ENCODE assay signal across 11 cellular contexts in genomic region chr15:29670945-29671307, GRCh38.
DNase-seq lines count a peak whose midpoint lies in the region; ATAC-seq and TF ChIP-seq lines count a peak whose summit lies in the region.
"Had no signal": no experiment of that assay in that cellular context is flagged by ENCODE, and none has a peak within 500 bp of the region (broad histone marks: within the 10 kb centered on the region; RNA-seq: fewer than 3 reads in every experiment).

No MANE protein-coding gene starts in this region.

- ATAC-seq in GM21723 (IDR thresholded peaks at IDR 0.05; ENCODE audit: unreplicated experiment) = no peak

- peak overlapping the region; percentile 42 for H3K27ac Mint-ChIP-seq in neural progenitor cell
- H3K27ac Mint-ChIP-seq: activated naive CD8-positive, alpha-beta T cell treated with anti-CD3 and anti-CD28 coated beads, Interleukin-2, amount 10 ng/mL, durations not matched to agents 7 days and 5 days had no signal

- no peak for TF ChIP-seq POLR2A in esophagus squamous epithelium (IDR thresholded peaks at IDR 0.05)

- no peaks in the 10 kb centered on the region for H3K36me3 Mint-ChIP-seq in neural progenitor cell
- H3K36me3 Mint-ChIP-seq: activated naive CD8-positive, alpha-beta T cell treated with anti-CD3 and anti-CD28 coated beads, Interleukin-2, amount 10 ng/mL, durations not matched to agents 7 days and 5 days had no signal

- H3K4me1 Mint-ChIP-seq in neural progenitor cell = peaks cover 24% of the 10 kb centered on the region
- H3K4me1 Mint-ChIP-seq: activated naive CD8-positive, alpha-beta T cell treated with anti-CD3 and anti-CD28 coated beads, Interleukin-2, amount 10 ng/mL, durations not matched to agents 7 days and 5 days had no signal

- BruUV-seq in A673 (replicated peaks; lab: Mats Ljungman, UMichigan) = no TSS peak

- H3K27ac ChIP-seq in neural progenitor cell (no peak overlapping the region), esophagus squamous epithelium (no peak overlapping the region), A673 (ENCODE audit: low read depth, low read length, poor library complexity, severe bottlenecking) (no peak overlapping the region)

- peaks cover 15% of the 10 kb centered on the region for H3K27me3 Mint-ChIP-seq in neural progenitor cell (ENCODE audit: insufficient read depth, low read depth)

- H3F3A ChIP-seq in neural progenitor cell (ENCODE audit: low read depth) = peaks cover 15% of the 10 kb centered on the region

- WGBS in esophagus squamous epithelium, 2 donors = 39 to 60% methylated on average over 1 to 5 of the region's 6 CpGs

- no peak overlapping the region for H3K4me3 Mint-ChIP-seq in neural progenitor cell
- H3K4me3 Mint-ChIP-seq: activated naive CD8-positive, alpha-beta T cell treated with anti-CD3 and anti-CD28 coated beads, Interleukin-2, amount 10 ng/mL, durations not matched to agents 7 days and 5 days had no signal

- no peak overlapping the region for H3K9ac ChIP-seq in neural progenitor cell

- POLR2A ChIA-PET in A673 (lab: Charles Lee; ENCODE audit: low non-redundant PET) = no interaction called here

- H3K4me2 ChIP-seq in neural progenitor cell = no peak overlapping the region

- intact Hi-C loops in esophagus squamous epithelium (cut with DNase I) (no loop called here), A673 (cut with micrococcal nuclease; ENCODE audit: unreplicated experiment) (no loop called here)

- no peaks in the 10 kb centered on the region for H3K9me3 ChIP-seq in neural progenitor cell (ENCODE audit: low read depth)
- H3K9me3 ChIP-seq in esophagus squamous epithelium = no peaks in the 10 kb centered on the region
- H3K9me3 ChIP-seq in A673 (ENCODE audit: low read depth, low read length, poor library complexity, severe bottlenecking) = no peaks in the 10 kb centered on the region

- DNase-seq in DMS53 (lab: John Stamatoyannopoulos, UW) (peak; percentile 78), RPMI7951 (ENCODE audit: low read depth) (peak; percentile 89), fibroblast of gingiva (ENCODE audit: low read depth) (peak; percentile 76), neural progenitor cell (ENCODE audit: low spot score) (no peak), esophagus squamous epithelium (lab: John Stamatoyannopoulos, UW) (no peak), NCI-H524 treated with DMSO at 0.1 percent for 48 hours (lab: John Stamatoyannopoulos, UW) (no peak), A673 (ENCODE audit: low spot score) (no peak)
- DNase-seq: activated CD4-positive, CD25-positive, alpha-beta regulatory T cell treated with anti-CD3 and anti-CD28 coated beads, Interleukin-2, amount 50 U/mL, for 72 hours; activated naive CD8-positive, alpha-beta T cell treated with anti-CD3 and anti-CD28 coated beads, Interleukin-2, amount 10 ng/mL, durations not matched to agents 7 days and 5 days; retina had no signal

- H3K36me3 ChIP-seq in neural progenitor cell (no peaks in the 10 kb centered on the region), esophagus squamous epithelium (no peaks in the 10 kb centered on the region), A673 (ENCODE audit: insufficient read depth, low read length, poor library complexity, severe bottlenecking) (no peaks in the 10 kb centered on the region)

- TF ChIP-seq CTCF in neural progenitor cell (IDR thresholded peaks at IDR 0.05) (no peak), esophagus squamous epithelium (IDR thresholded peaks at IDR 0.05) (no peak), A673 (conservative IDR thresholded peaks at IDR 0.05; ENCODE audit: low read depth, low read length) (no peak)

- no peaks in the 10 kb centered on the region for H3K79me2 ChIP-seq in neural progenitor cell (ENCODE audit: low read depth)

- H3K27me3 ChIP-seq in neural progenitor cell (peaks cover 8% of the 10 kb centered on the region), esophagus squamous epithelium (peaks cover 0 to 26% (median 1%) of the 10 kb centered on the region in 4 donors), A673 (replicated peaks; ENCODE audit: insufficient read depth, low read depth, low read length, poor library complexity) (no peaks in the 10 kb centered on the region)

- H3K4me1 ChIP-seq in neural progenitor cell (peaks cover 11% of the 10 kb centered on the region), esophagus squamous epithelium (peaks cover 4 to 34% (median 4%) of the 10 kb centered on the region in 3 donors), A673 (ENCODE audit: insufficient read depth, low read length, poor library complexity, severe bottlenecking) (no peaks in the 10 kb centered on the region)

- H4K20me1 ChIP-seq in neural progenitor cell (ENCODE audit: low read depth) = no peaks in the 10 kb centered on the region

- no peak overlapping the region for H2AFZ ChIP-seq in neural progenitor cell (replicated peaks)

- CTCF ChIA-PET in A673 (lab: Charles Lee) = interaction anchor here (1.0 kb wide), 1 partner anchor 255 kb away, joined by 4 read pairs; no protein-coding TSS in a partner anchor

- no peak overlapping the region for H3K4me3 ChIP-seq in neural progenitor cell
- H3K4me3 ChIP-seq in esophagus squamous epithelium = no peak overlapping the region
- no peak overlapping the region for H3K4me3 ChIP-seq in A673 (ENCODE audit: low read depth, low read length, poor library complexity, severe bottlenecking)

- H3K9me3 Mint-ChIP-seq in neural progenitor cell = no peaks in the 10 kb centered on the region
- H3K9me3 Mint-ChIP-seq: activated naive CD8-positive, alpha-beta T cell treated with anti-CD3 and anti-CD28 coated beads, Interleukin-2, amount 10 ng/mL, durations not matched to agents 7 days and 5 days had no signal

Comparison
In these comparisons a context has a peak if more than half of its experiments do, and no peak if none do; other contexts are left out.
1. DNase-seq: peak in DMS53 (single experiment), RPMI7951 (single experiment) and fibroblast of gingiva (single experiment); none in neural progenitor cell (single experiment), esophagus squamous epithelium (single experiment), NCI-H524 treated with DMSO at 0.1 percent for 48 hours (single experiment) and A673 (single experiment).